In genomic region chr3:169542347-169542751, GRCh38 we compare ENCODE assay signal across 30 cellular contexts.
DNase-seq lines count a peak whose midpoint lies in the region; ATAC-seq and TF ChIP-seq lines count a peak whose summit lies in the region.
"Had no signal": no experiment of that assay in that cellular context is flagged by ENCODE, and none has a peak within 500 bp of the region (broad histone marks: within the 10 kb centered on the region; RNA-seq: fewer than 3 reads in every experiment).

No MANE protein-coding gene starts in this region.

- no peak overlapping the region for H2AFZ ChIP-seq in Karpas-422 (ENCODE audit: low read length)

- peak; percentile 30 for DNase-seq in DMS 273 (lab: John Stamatoyannopoulos, UW; ENCODE audit: unreplicated experiment)
- no peak for DNase-seq in DMS 273 treated with DMSO at 0.1 percent for 48 hours (lab: John Stamatoyannopoulos, UW)
- DNase-seq in NCI-H1930 (lab: John Stamatoyannopoulos, UW) = peak; percentile 20 to 39
- peak; percentile 14 for DNase-seq in astrocyte of the spinal cord (ENCODE audit: low read depth, low spot score)
- DNase-seq in left ventricle myocardium superior = no peak
- no peak for DNase-seq in Karpas-422
- DNase-seq in OCI-M1 (lab: John Stamatoyannopoulos, UW) = no peak
- DNase-seq: activated B cell treated with CpG ODN at 0.5 μM for 24 hours; activated naive CD4-positive, alpha-beta T cell treated with Interleukin-2 at 50 U/mL for 16 hours; amniotic stem cell; Calu3; caudate nucleus; cortex of kidney; esophagus squamous epithelium; HFFc6; Kasumi-1; midbrain; MV-4-11; natural killer cell; NCI-H2171; NCI-H510A; occipital lobe; Peyer's patch; psoas muscle; SJCRH30; thyroid gland had no signal

- intact Hi-C loops in left ventricle myocardium superior (cut with micrococcal nuclease) = no loop called here

- H3K4me3 ChIP-seq in astrocyte of the spinal cord (ENCODE audit: low read depth, low read length) (no peak overlapping the region), Karpas-422 (ENCODE audit: low read length) (no peak overlapping the region)
- H3K4me3 ChIP-seq: esophagus squamous epithelium, gastroesophageal sphincter, Peyer's patch, psoas muscle, SJCRH30, thyroid gland had no signal

- no peaks in the 10 kb centered on the region for H3K9me2 ChIP-seq in Karpas-422 (replicated peaks; ENCODE audit: insufficient read depth, low read length)

- H3K27ac ChIP-seq in Karpas-422 (ENCODE audit: low read length) = no peak overlapping the region
- H3K27ac ChIP-seq: 22Rv1, esophagus squamous epithelium, gastroesophageal sphincter, HL-60, Peyer's patch, psoas muscle, SJCRH30, thyroid gland had no signal

- no peaks in the 10 kb centered on the region for H3K79me2 ChIP-seq in Karpas-422 (ENCODE audit: low read length)

- no peak overlapping the region for H3K9ac ChIP-seq in Karpas-422 (ENCODE audit: low read length)

- H3K4me2 ChIP-seq in Karpas-422 (ENCODE audit: low read depth, low read length, poor library complexity, severe bottlenecking) = no peak overlapping the region

- H3K27me3 ChIP-seq in Karpas-422 (ENCODE audit: low read length) = no peaks in the 10 kb centered on the region
- H3K27me3 ChIP-seq: esophagus squamous epithelium, gastroesophageal sphincter, Peyer's patch, SJCRH30, thyroid gland had no signal

- H3K36me3 ChIP-seq in Karpas-422 (ENCODE audit: insufficient read depth, low read length) = no peaks in the 10 kb centered on the region
- H3K36me3 ChIP-seq: esophagus squamous epithelium, gastroesophageal sphincter, Peyer's patch, SJCRH30, thyroid gland had no signal

- TF ChIP-seq CTCF in astrocyte of the spinal cord (IDR thresholded peaks at IDR 0.05; ENCODE audit: low read depth, low read length) = no peak

- no peaks in the 10 kb centered on the region for H3K9me3 ChIP-seq in Karpas-422 (ENCODE audit: low read length)
- H3K9me3 ChIP-seq: esophagus squamous epithelium, gastroesophageal sphincter, Peyer's patch, psoas muscle, SJCRH30, thyroid gland had no signal

- no peaks in the 10 kb centered on the region for H4K20me1 ChIP-seq in Karpas-422 (ENCODE audit: insufficient read depth, low read depth, low read length)

- H3K4me1 ChIP-seq in Karpas-422 (ENCODE audit: low read length) = no peaks in the 10 kb centered on the region
- H3K4me1 ChIP-seq: Peyer's patch, psoas muscle, SJCRH30 had no signal

- ATAC-seq in left ventricle myocardium superior (peak; percentile 76), GM19397 (IDR thresholded peaks at IDR 0.05; ENCODE audit: unreplicated experiment) (no peak)
- ATAC-seq: gastroesophageal sphincter, natural killer cell, psoas muscle had no signal

- in situ Hi-C loops in astrocyte of the spinal cord (cut with HindIII; ENCODE audit: low sequenced_read_pairs) = no loop called here

Comparison
In these comparisons a context has a peak if more than half of its experiments do, and no peak if none do; other contexts are left out.
1. DNase-seq: peak in DMS 273 (single experiment), NCI-H1930 (2 of 2) and astrocyte of the spinal cord (single experiment); none in DMS 273 treated with DMSO at 0.1 percent for 48 hours (single experiment), left ventricle myocardium superior (single experiment), Karpas-422 (single experiment) and OCI-M1 (single experiment).